1 cellular context compared by ENCODE assay signal in the genomic region with DNA sequence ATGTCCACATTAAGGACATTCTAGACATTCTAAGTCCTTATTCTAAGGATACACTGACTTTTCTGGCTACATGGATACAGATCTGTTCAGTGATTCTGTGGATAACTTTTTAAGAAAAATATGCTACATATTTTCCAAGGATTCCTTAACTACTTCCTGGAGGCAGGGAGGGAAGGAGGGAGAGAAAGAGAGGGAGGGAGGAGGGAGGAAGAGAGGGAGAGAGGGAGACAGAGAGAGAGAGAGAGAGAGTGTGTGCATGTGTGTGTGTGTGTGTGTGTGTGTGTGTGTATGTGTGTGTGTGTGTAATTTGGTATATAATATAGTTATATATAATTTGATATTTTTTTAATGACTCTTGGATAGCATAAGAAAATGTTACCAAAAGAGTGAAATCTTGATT.
TF ChIP-seq lines count a peak whose summit lies in the region.

No MANE protein-coding gene starts in this region.

TF ChIP-seq in WTC11, 78 proteins besides CTCF, POLR2A, EP300 and RAD21 (continued from another document):
- TF ChIP-seq, protein P1, sequence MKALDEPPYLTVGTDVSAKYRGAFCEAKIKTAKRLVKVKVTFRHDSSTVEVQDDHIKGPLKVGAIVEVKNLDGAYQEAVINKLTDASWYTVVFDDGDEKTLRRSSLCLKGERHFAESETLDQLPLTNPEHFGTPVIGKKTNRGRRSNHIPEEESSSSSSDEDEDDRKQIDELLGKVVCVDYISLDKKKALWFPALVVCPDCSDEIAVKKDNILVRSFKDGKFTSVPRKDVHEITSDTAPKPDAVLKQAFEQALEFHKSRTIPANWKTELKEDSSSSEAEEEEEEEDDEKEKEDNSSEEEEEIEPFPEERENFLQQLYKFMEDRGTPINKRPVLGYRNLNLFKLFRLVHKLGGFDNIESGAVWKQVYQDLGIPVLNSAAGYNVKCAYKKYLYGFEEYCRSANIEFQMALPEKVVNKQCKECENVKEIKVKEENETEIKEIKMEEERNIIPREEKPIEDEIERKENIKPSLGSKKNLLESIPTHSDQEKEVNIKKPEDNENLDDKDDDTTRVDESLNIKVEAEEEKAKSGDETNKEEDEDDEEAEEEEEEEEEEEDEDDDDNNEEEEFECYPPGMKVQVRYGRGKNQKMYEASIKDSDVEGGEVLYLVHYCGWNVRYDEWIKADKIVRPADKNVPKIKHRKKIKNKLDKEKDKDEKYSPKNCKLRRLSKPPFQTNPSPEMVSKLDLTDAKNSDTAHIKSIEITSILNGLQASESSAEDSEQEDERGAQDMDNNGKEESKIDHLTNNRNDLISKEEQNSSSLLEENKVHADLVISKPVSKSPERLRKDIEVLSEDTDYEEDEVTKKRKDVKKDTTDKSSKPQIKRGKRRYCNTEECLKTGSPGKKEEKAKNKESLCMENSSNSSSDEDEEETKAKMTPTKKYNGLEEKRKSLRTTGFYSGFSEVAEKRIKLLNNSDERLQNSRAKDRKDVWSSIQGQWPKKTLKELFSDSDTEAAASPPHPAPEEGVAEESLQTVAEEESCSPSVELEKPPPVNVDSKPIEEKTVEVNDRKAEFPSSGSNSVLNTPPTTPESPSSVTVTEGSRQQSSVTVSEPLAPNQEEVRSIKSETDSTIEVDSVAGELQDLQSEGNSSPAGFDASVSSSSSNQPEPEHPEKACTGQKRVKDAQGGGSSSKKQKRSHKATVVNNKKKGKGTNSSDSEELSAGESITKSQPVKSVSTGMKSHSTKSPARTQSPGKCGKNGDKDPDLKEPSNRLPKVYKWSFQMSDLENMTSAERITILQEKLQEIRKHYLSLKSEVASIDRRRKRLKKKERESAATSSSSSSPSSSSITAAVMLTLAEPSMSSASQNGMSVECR (CRISPR knock-in tag; IDR thresholded peaks at IDR 0.05; ENCODE audit: borderline replicate concordance), result no peak
- TF ChIP-seq, protein P2, sequence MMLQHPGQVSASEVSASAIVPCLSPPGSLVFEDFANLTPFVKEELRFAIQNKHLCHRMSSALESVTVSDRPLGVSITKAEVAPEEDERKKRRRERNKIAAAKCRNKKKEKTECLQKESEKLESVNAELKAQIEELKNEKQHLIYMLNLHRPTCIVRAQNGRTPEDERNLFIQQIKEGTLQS (CRISPR knock-in tag; conservative IDR thresholded peaks at IDR 0.05), result no peak
- TF ChIP-seq HMGA2 (CRISPR knock-in tag; IDR thresholded peaks at IDR 0.05) (no peak), RORB (CRISPR knock-in tag; IDR thresholded peaks at IDR 0.05) (no peak), JAZF1 (CRISPR knock-in tag; IDR thresholded peaks at IDR 0.05) (no peak), RELA (CRISPR knock-in tag; IDR thresholded peaks at IDR 0.05; ENCODE audit: borderline replicate concordance) (no peak)
- TF ChIP-seq, protein P3, sequence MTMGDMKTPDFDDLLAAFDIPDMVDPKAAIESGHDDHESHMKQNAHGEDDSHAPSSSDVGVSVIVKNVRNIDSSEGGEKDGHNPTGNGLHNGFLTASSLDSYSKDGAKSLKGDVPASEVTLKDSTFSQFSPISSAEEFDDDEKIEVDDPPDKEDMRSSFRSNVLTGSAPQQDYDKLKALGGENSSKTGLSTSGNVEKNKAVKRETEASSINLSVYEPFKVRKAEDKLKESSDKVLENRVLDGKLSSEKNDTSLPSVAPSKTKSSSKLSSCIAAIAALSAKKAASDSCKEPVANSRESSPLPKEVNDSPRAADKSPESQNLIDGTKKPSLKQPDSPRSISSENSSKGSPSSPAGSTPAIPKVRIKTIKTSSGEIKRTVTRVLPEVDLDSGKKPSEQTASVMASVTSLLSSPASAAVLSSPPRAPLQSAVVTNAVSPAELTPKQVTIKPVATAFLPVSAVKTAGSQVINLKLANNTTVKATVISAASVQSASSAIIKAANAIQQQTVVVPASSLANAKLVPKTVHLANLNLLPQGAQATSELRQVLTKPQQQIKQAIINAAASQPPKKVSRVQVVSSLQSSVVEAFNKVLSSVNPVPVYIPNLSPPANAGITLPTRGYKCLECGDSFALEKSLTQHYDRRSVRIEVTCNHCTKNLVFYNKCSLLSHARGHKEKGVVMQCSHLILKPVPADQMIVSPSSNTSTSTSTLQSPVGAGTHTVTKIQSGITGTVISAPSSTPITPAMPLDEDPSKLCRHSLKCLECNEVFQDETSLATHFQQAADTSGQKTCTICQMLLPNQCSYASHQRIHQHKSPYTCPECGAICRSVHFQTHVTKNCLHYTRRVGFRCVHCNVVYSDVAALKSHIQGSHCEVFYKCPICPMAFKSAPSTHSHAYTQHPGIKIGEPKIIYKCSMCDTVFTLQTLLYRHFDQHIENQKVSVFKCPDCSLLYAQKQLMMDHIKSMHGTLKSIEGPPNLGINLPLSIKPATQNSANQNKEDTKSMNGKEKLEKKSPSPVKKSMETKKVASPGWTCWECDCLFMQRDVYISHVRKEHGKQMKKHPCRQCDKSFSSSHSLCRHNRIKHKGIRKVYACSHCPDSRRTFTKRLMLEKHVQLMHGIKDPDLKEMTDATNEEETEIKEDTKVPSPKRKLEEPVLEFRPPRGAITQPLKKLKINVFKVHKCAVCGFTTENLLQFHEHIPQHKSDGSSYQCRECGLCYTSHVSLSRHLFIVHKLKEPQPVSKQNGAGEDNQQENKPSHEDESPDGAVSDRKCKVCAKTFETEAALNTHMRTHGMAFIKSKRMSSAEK (CRISPR knock-in tag; IDR thresholded peaks at IDR 0.05; ENCODE audit: borderline replicate concordance), result no peak
- TF ChIP-seq, protein P4, sequence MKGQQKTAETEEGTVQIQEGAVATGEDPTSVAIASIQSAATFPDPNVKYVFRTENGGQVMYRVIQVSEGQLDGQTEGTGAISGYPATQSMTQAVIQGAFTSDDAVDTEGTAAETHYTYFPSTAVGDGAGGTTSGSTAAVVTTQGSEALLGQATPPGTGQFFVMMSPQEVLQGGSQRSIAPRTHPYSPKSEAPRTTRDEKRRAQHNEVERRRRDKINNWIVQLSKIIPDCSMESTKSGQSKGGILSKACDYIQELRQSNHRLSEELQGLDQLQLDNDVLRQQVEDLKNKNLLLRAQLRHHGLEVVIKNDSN (CRISPR knock-in tag; IDR thresholded peaks at IDR 0.05), result no peak
- TF ChIP-seq, protein P5, sequence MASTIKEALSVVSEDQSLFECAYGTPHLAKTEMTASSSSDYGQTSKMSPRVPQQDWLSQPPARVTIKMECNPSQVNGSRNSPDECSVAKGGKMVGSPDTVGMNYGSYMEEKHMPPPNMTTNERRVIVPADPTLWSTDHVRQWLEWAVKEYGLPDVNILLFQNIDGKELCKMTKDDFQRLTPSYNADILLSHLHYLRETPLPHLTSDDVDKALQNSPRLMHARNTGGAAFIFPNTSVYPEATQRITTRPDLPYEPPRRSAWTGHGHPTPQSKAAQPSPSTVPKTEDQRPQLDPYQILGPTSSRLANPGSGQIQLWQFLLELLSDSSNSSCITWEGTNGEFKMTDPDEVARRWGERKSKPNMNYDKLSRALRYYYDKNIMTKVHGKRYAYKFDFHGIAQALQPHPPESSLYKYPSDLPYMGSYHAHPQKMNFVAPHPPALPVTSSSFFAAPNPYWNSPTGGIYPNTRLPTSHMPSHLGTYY (CRISPR knock-in tag; IDR thresholded peaks at IDR 0.05), result no peak
